ENCODE assay signal across 15 cellular contexts in the genomic region with DNA sequence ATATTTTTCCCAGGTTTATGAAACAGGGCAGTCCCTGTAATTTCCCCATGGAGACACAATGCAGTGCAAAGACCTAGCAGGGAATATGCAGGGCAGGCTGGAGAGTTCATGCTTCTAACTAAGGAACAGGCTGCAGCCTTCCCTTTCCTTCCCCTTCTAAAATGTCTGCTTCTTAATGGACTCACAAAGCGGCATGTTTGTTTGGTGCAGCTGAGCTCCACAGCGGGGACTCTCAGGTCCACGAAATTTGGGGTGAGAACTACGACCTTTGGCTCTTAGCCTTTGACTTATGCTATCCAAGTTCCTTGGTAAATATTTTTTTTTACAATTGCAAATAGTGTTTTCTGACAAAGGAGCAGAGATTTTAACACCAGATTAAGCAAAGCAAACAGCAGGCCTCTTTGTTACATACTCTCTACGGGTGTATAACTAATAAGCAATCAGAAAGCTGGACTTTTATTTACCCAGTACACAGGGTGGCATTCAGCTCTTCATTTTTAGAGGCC.
A peak's percentile ranks its signal among the peaks of the same experiment; 100 is the strongest.
DNase-seq lines count a peak whose midpoint lies in the region; ATAC-seq and TF ChIP-seq lines count a peak whose summit lies in the region.
"Had no signal": no experiment of that assay in that cellular context is flagged by ENCODE, and none has a peak within 500 bp of the region (broad histone marks: within the 10 kb centered on the region; RNA-seq: fewer than 3 reads in every experiment).

No MANE protein-coding gene starts in this region.

- H3K27me3 Mint-ChIP-seq in activated T-cell treated with anti-CD3 and anti-CD28 coated beads, Interleukin-2, amount 50 U/mL, for 24 hours = no peaks in the 10 kb centered on the region
- H3K27me3 Mint-ChIP-seq in activated T-cell treated with anti-CD3 and anti-CD28 coated beads, Interleukin-2, amount 50 U/mL, for 4 hours (ENCODE audit: low read depth) = no peaks in the 10 kb centered on the region
- H3K27me3 Mint-ChIP-seq in MCF 10A (ENCODE audit: insufficient read depth, unreplicated experiment) = no peaks in the 10 kb centered on the region
- H3K27me3 Mint-ChIP-seq: activated CD4-positive, alpha-beta T cell treated with anti-CD3 and anti-CD28 coated beads, Interleukin-2, amount 10 ng/mL, durations not matched to agents 7 days and 5 days had no signal

- CTCF ChIA-PET in MCF 10A (lab: Yijun Ruan, JAX) = interaction anchor here (0.8 to 1.8 kb wide), 3 partner anchors 48 to 219 kb away, joined by 3 to 7 read pairs (median 3); no protein-coding TSS in a partner anchor

- peak overlapping the region; percentile 41 for H3K27ac ChIP-seq in mesodermal cell (ENCODE audit: low read depth, low read length, severe bottlenecking)
- H3K27ac ChIP-seq in uterus = peak overlapping the region; percentile 63 to 77
- H3K27ac ChIP-seq in dorsolateral prefrontal cortex = peak overlapping the region in 6 of 59 donors; percentile 19 to 55 (median 29)
- H3K27ac ChIP-seq in osteoblast (ENCODE audit: low read depth, low read length) = no peak overlapping the region
- H3K27ac ChIP-seq: coronary artery, left ventricle myocardium inferior had no signal

- POLR2A ChIA-PET in MCF 10A (lab: Yijun Ruan, JAX) = interaction anchor here (0.6 to 8.6 kb wide), 13 partner anchors 7 to 323 kb away, joined by 3 to 68 read pairs (median 7); partner anchors contain the start of gene ZFP36L1

- H3K27ac Mint-ChIP-seq in activated T-cell treated with anti-CD3 and anti-CD28 coated beads, Interleukin-2, amount 50 U/mL, for 24 hours = peak overlapping the region; percentile 73
- H3K27ac Mint-ChIP-seq in MCF 10A (ENCODE audit: low read depth, unreplicated experiment) = peak overlapping the region; percentile 75

- H3K4me2 ChIP-seq in osteoblast (ENCODE audit: insufficient read depth, low read length) = no peak overlapping the region

- peaks cover 3% of the 10 kb centered on the region for H3K9me3 ChIP-seq in mesodermal cell (ENCODE audit: control insufficient read depth, low read length)
- H3K9me3 ChIP-seq in uterus = no peaks in the 10 kb centered on the region
- H3K9me3 ChIP-seq in osteoblast (ENCODE audit: low read depth, low read length) = no peaks in the 10 kb centered on the region
- H3K9me3 ChIP-seq in mucosa of descending colon = no peaks in the 10 kb centered on the region
- H3K9me3 ChIP-seq: esophagus squamous epithelium, left ventricle myocardium inferior had no signal

- TF ChIP-seq POLR2A in uterus (IDR thresholded peaks at IDR 0.05) = no peak

- 84 to 85% methylated on average over 2 to 4 of the region's 5 CpGs for WGBS in mesodermal cell (ENCODE audit: insufficient coverage in 2 of 2), 2 experiments

- H3K79me2 ChIP-seq in osteoblast (ENCODE audit: insufficient read depth, low read length) = no peaks in the 10 kb centered on the region

- no peak for ATAC-seq in activated T-cell treated with anti-CD3 and anti-CD28 coated beads, Interleukin-2, amount 50 U/mL, for 4 hours
- no peak for ATAC-seq in mucosa of descending colon

- H3K4me3 Mint-ChIP-seq in activated T-cell treated with anti-CD3 and anti-CD28 coated beads, Interleukin-2, amount 50 U/mL, for 24 hours = no peak overlapping the region
- no peak overlapping the region for H3K4me3 Mint-ChIP-seq in activated T-cell treated with anti-CD3 and anti-CD28 coated beads, Interleukin-2, amount 50 U/mL, for 4 hours
- no peak overlapping the region for H3K4me3 Mint-ChIP-seq in MCF 10A (ENCODE audit: unreplicated experiment)
- H3K4me3 Mint-ChIP-seq: activated CD4-positive, alpha-beta T cell treated with anti-CD3 and anti-CD28 coated beads, Interleukin-2, amount 10 ng/mL, durations not matched to agents 7 days and 5 days had no signal

- H2AFZ ChIP-seq in osteoblast (ENCODE audit: low read length) = no peak overlapping the region

- H3K4me3 ChIP-seq in mesodermal cell (ENCODE audit: extremely low read depth, insufficient read depth, low read length, poor library complexity, severe bottlenecking) (no peak overlapping the region), uterus (no peak overlapping the region), dorsolateral prefrontal cortex (no peak overlapping the region), osteoblast (ENCODE audit: insufficient read depth, low read length) (no peak overlapping the region), mucosa of descending colon (no peak overlapping the region)
- H3K4me3 ChIP-seq: coronary artery, esophagus squamous epithelium, left ventricle myocardium inferior had no signal

- intact Hi-C loops in MCF 10A (cut with micrococcal nuclease) (loop anchor here (5.0 kb wide), 4 partner anchors 67 to 318 kb away; no protein-coding TSS in a partner anchor), uterus (cut with DNase I; ENCODE audit: low total_unique reads) (no loop called here), dorsolateral prefrontal cortex (cut with DNase I) (no loop called here), mucosa of descending colon (cut with DNase I, micrococcal nuclease) (no loop called here)

- peaks cover 2% of the 10 kb centered on the region for H3K36me3 Mint-ChIP-seq in activated T-cell treated with anti-CD3 and anti-CD28 coated beads, Interleukin-2, amount 50 U/mL, for 24 hours (ENCODE audit: low read depth)
- peaks cover 8% of the 10 kb centered on the region for H3K36me3 Mint-ChIP-seq in activated T-cell treated with anti-CD3 and anti-CD28 coated beads, Interleukin-2, amount 50 U/mL, for 4 hours (ENCODE audit: insufficient read depth)
- H3K36me3 Mint-ChIP-seq in MCF 10A (ENCODE audit: insufficient read depth, unreplicated experiment) = no peaks in the 10 kb centered on the region

- no peaks in the 10 kb centered on the region for H4K20me1 ChIP-seq in osteoblast (ENCODE audit: insufficient read depth, low read length)

- peaks cover 38% of the 10 kb centered on the region for H3K4me1 Mint-ChIP-seq in activated T-cell treated with anti-CD3 and anti-CD28 coated beads, Interleukin-2, amount 50 U/mL, for 24 hours (ENCODE audit: low read depth)
- H3K4me1 Mint-ChIP-seq in activated T-cell treated with anti-CD3 and anti-CD28 coated beads, Interleukin-2, amount 50 U/mL, for 4 hours (ENCODE audit: low read depth) = peaks cover 26% of the 10 kb centered on the region
- H3K4me1 Mint-ChIP-seq in MCF 10A (ENCODE audit: insufficient read depth, unreplicated experiment) = peaks cover 73% of the 10 kb centered on the region

- DNase-seq in activated T-cell treated with anti-CD3 and anti-CD28 coated beads, Interleukin-2, amount 50 U/mL, for 24 hours = no peak
- no peak for DNase-seq in activated T-cell treated with anti-CD3 and anti-CD28 coated beads, Interleukin-2, amount 50 U/mL, for 4 hours
- DNase-seq in MCF 10A (ENCODE audit: unreplicated experiment) = no peak
- DNase-seq in uterus = no peak
- no peak for DNase-seq in dorsolateral prefrontal cortex
- DNase-seq in osteoblast (ENCODE audit: insufficient read length, low spot score, missing footprints) = no peak
- no peak for DNase-seq in mucosa of descending colon
- DNase-seq: esophagus squamous epithelium, GF-D8, left ventricle myocardium inferior, NCI-H2081, T-helper 9 cell had no signal

- TF ChIP-seq CTCF in MCF 10A (IDR thresholded peaks at IDR 0.05; ENCODE audit: unreplicated experiment) (no peak), uterus (IDR thresholded peaks at IDR 0.05) (no peak), dorsolateral prefrontal cortex (IDR thresholded peaks at IDR 0.05 in 54 of 56, conservative IDR thresholded peaks at IDR 0.05 in 2 of 56; ENCODE audit: low read depth in 1 of 56, partially characterized antibody in 56 of 56) (no peak), osteoblast (IDR thresholded peaks at IDR 0.05; ENCODE audit: extremely low read depth, low read depth, low read length) (no peak), mucosa of descending colon (IDR thresholded peaks at IDR 0.05) (no peak)

- H3K9me3 Mint-ChIP-seq in activated T-cell treated with anti-CD3 and anti-CD28 coated beads, Interleukin-2, amount 50 U/mL, for 24 hours = no peaks in the 10 kb centered on the region
- H3K9me3 Mint-ChIP-seq in activated T-cell treated with anti-CD3 and anti-CD28 coated beads, Interleukin-2, amount 50 U/mL, for 4 hours = no peaks in the 10 kb centered on the region
- H3K9me3 Mint-ChIP-seq in MCF 10A (ENCODE audit: unreplicated experiment) = peaks cover 7% of the 10 kb centered on the region
- H3K9me3 Mint-ChIP-seq: activated CD4-positive, alpha-beta T cell treated with anti-CD3 and anti-CD28 coated beads, Interleukin-2, amount 10 ng/mL, durations not matched to agents 7 days and 5 days had no signal

- H3K4me1 ChIP-seq in mesodermal cell (ENCODE audit: control insufficient read depth, insufficient read depth, low read length, poor library complexity, severe bottlenecking) = peaks cover 37% of the 10 kb centered on the region
- H3K4me1 ChIP-seq in uterus = peaks cover 4 to 7% of the 10 kb centered on the region in 2 donors
- peaks cover 42% of the 10 kb centered on the region for H3K4me1 ChIP-seq in osteoblast (ENCODE audit: insufficient read depth, low read length)
- no peaks in the 10 kb centered on the region for H3K4me1 ChIP-seq in mucosa of descending colon (ENCODE audit: low read depth)

- no peaks in the 10 kb centered on the region for H3K27me3 ChIP-seq in uterus
- no peaks in the 10 kb centered on the region for H3K27me3 ChIP-seq in dorsolateral prefrontal cortex
- H3K27me3 ChIP-seq in osteoblast (ENCODE audit: insufficient read depth, low read length) = no peaks in the 10 kb centered on the region
- H3K27me3 ChIP-seq: esophagus squamous epithelium had no signal

- BruUV-seq in MCF 10A (replicated peaks; lab: Mats Ljungman, UMichigan) = no TSS peak

- H3K36me3 ChIP-seq in mesodermal cell (ENCODE audit: control insufficient read depth, insufficient read depth, low read length) = no peaks in the 10 kb centered on the region
- H3K36me3 ChIP-seq in uterus = no peaks in the 10 kb centered on the region
- no peaks in the 10 kb centered on the region for H3K36me3 ChIP-seq in osteoblast (ENCODE audit: insufficient read depth, low read length)
- no peaks in the 10 kb centered on the region for H3K36me3 ChIP-seq in mucosa of descending colon (ENCODE audit: low read depth)
- H3K36me3 ChIP-seq: esophagus squamous epithelium, left ventricle myocardium inferior had no signal
